28 cellular contexts compared by ENCODE assay signal in the genomic region with DNA sequence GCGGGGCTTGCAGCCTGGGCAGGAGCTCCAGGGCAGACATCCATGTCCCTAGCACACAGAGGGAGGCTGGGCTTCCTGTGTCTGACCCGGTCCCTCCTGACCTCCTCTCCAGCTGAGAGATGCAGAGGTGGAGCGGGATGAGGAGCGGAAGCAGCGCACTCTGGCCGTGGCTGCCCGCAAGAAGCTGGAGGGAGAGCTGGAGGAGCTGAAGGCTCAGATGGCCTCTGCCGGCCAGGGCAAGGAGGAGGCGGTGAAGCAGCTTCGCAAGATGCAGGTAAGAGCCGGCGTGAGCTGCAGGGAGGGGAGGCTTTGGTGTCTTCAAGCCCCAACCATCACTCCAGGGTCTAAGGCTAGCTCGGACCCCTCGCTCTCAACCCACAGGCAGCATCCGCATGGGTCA.
"Had no signal": no experiment of that assay in that cellular context is flagged by ENCODE, and none has a peak within 500 bp of the region (broad histone marks: within the 10 kb centered on the region; RNA-seq: fewer than 3 reads in every experiment).

No MANE protein-coding gene starts in this region.

- H3K4me1 Mint-ChIP-seq: nephron; neural progenitor cell; stimulated activated memory B cell treated with anti-CD40 and anti-IgM and Interleukin-4, amounts not matched to agents 10 μg/mL and 1 μg/mL and 100 μg/mL, for 72 hours had no signal

- H3K4me1 ChIP-seq: neural progenitor cell, pancreas, psoas muscle, right lobe of liver, sigmoid colon, suprapubic skin, testis, tibial artery, transverse colon, vagina had no signal

- H3K27ac Mint-ChIP-seq: naive B cell; nephron; neural progenitor cell; progenitor cell of endocrine pancreas; stimulated activated memory B cell treated with anti-CD40 and anti-IgM and Interleukin-4, amounts not matched to agents 10 μg/mL and 1 μg/mL and 100 μg/mL, for 72 hours; stimulated activated naive CD8-positive, alpha-beta T cell treated with anti-CD3 and anti-CD28 coated beads, Interleukin-15, amount 100 ng/mL, for 72 hours; type B pancreatic cell had no signal

- H3K27me3 ChIP-seq: neural progenitor cell, neutrophil, pancreas, right lobe of liver, testis, vagina had no signal

- H3K36me3 ChIP-seq: neural progenitor cell, neutrophil, sigmoid colon, vagina had no signal

- H3K4me3 Mint-ChIP-seq: naive B cell; naive thymus-derived CD8-positive, alpha-beta T cell; nephron; neural progenitor cell; stimulated activated memory B cell treated with anti-CD40 and anti-IgM and Interleukin-4, amounts not matched to agents 10 μg/mL and 1 μg/mL and 100 μg/mL, for 72 hours; stimulated activated naive CD8-positive, alpha-beta T cell treated with anti-CD3 and anti-CD28 coated beads, Interleukin-15, amount 100 ng/mL, for 72 hours; type B pancreatic cell had no signal

- H3K9me3 ChIP-seq: neutrophil, pancreas, right lobe of liver, suprapubic skin, testis, vagina had no signal

- ATAC-seq: naive thymus-derived CD8-positive, alpha-beta T cell; pancreas; psoas muscle; right cardiac atrium; right lobe of liver; stimulated activated memory B cell treated with anti-CD40 and anti-IgM and Interleukin-4, amounts not matched to agents 10 μg/mL and 1 μg/mL and 100 μg/mL, for 72 hours; stimulated activated naive CD8-positive, alpha-beta T cell treated with anti-CD3 and anti-CD28 coated beads, Interleukin-15, amount 100 ng/mL, for 72 hours; stimulated activated naive CD8-positive, alpha-beta T cell treated with anti-CD3 and anti-CD28 coated beads, Interleukin-15, Interleukin-2, amounts not matched to agents 100 U/mL and 50 U/mL, for 24 hours had no signal

- H3K27me3 Mint-ChIP-seq: progenitor cell of endocrine pancreas, type B pancreatic cell had no signal

- H3K27ac ChIP-seq: neural progenitor cell, neutrophil, pancreas, psoas muscle, right lobe of liver, sigmoid colon, suprapubic skin, testis, tibial artery, transverse colon, vagina had no signal

- DNase-seq: naive B cell; naive thymus-derived CD8-positive, alpha-beta T cell; nucleus accumbens; pancreas; psoas muscle; right cardiac atrium; right lobe of liver; sigmoid colon; small intestine; stimulated activated CD4-positive, alpha-beta T cell treated with anti-CD3 and anti-CD28 coated beads, Interleukin-15, amount 100 ng/mL, for 24 hours; stimulated activated CD4-positive, alpha-beta T cell treated with anti-CD3 and anti-CD28 coated beads, Interleukin-4, amount 100 ng/mL, for 1 hour; stimulated activated CD4-positive, alpha-beta T cell treated with anti-CD3 and anti-CD28 coated beads, Interleukin-4, amount 100 ng/mL, for 4 hours; stimulated activated CD8-positive, alpha-beta memory T cell treated with anti-CD3 and anti-CD28 coated beads, Interleukin-4, amount 100 ng/mL, for 48 hours; stimulated activated naive CD4-positive, alpha-beta T cell; stimulated activated naive CD8-positive, alpha-beta T cell treated with anti-CD3 and anti-CD28 coated beads, Interleukin-15, amount 100 ng/mL, for 72 hours; stimulated activated naive CD8-positive, alpha-beta T cell treated with anti-CD3 and anti-CD28 coated beads, Interleukin-15, Interleukin-2, amounts not matched to agents 100 U/mL and 50 U/mL, for 24 hours; substantia nigra; testis; tibial artery; transverse colon had no signal

- H3K4me3 ChIP-seq: neural progenitor cell, pancreas, psoas muscle, right lobe of liver, sigmoid colon, suprapubic skin, testis, tibial artery, transverse colon, vagina had no signal
